ENCODE assay signal across 10 cellular contexts in genomic region chr4:37873383-37873782, GRCh38. TPM values are rescaled to one million over a fixed set of nuclear protein-coding genes. Genes with fewer than 3 reads are reported as not detected.
DNase-seq lines count a peak whose midpoint lies in the region; ATAC-seq, FAIRE-seq and TF ChIP-seq lines count a peak whose summit lies in the region.
"Had no signal": no experiment of that assay in that cellular context is flagged by ENCODE, and none has a peak within 500 bp of the region (broad histone marks: within the 10 kb centered on the region; RNA-seq: fewer than 3 reads in every experiment).

No MANE protein-coding gene starts in this region.

- H3K4me3 ChIP-seq in endodermal cell (ENCODE audit: low read length): no peak overlapping the region

- no peaks in the 10 kb centered on the region for H3K36me3 ChIP-seq in endodermal cell (ENCODE audit: control insufficient read depth, insufficient read depth, low read length)

- no peaks in the 10 kb centered on the region for H3K4me1 ChIP-seq in endodermal cell (ENCODE audit: control insufficient read depth, insufficient read depth, low read length)

- POLR2A ChIA-PET in activated naive CD8-positive, alpha-beta T cell treated with anti-CD3 and anti-CD28 coated beads, Interleukin-2, amount 10 ng/mL, durations not matched to agents 7 days and 5 days (lab: Charles Lee): no interaction called here

- peak; percentile 99 for FAIRE-seq in islet of Langerhans (lab: Jason Lieb, UNC)

- peaks cover 3% of the 10 kb centered on the region for H3K36me3 Mint-ChIP-seq in activated T-cell treated with anti-CD3 and anti-CD28 coated beads, Interleukin-2, amount 50 U/mL, for 4 hours (ENCODE audit: insufficient read depth)
- H3K36me3 Mint-ChIP-seq in activated naive CD8-positive, alpha-beta T cell treated with anti-CD3 and anti-CD28 coated beads, Interleukin-2, amount 10 ng/mL, durations not matched to agents 7 days and 5 days: peaks cover 14% of the 10 kb centered on the region
- peaks cover 6% of the 10 kb centered on the region for H3K36me3 Mint-ChIP-seq in endodermal cell (ENCODE audit: low read depth)

- 100% methylated on average over 1 of the region's 1 CpG; no CpG with 5 or more reads in 1 of the 2 experiments for WGBS in endodermal cell (ENCODE audit: insufficient coverage in 1 of 2, insufficient read length in 1 of 2), 2 experiments

- H3K27ac Mint-ChIP-seq in activated naive CD8-positive, alpha-beta T cell treated with anti-CD3 and anti-CD28 coated beads, Interleukin-2, amount 10 ng/mL, durations not matched to agents 7 days and 5 days: no peak overlapping the region
- H3K27ac Mint-ChIP-seq in endodermal cell: no peak overlapping the region
- H3K27ac Mint-ChIP-seq: T-helper 1 cell treated with Interleukin-12 subunit alpha and Interleukin-12 subunit beta and Interleukin-4 antibody, amounts not matched to agents 30 μg/mL and 1 μg/mL, for 36 hours had no signal

- peak; percentile 59 to 63 for ATAC-seq in activated T-cell treated with anti-CD3 and anti-CD28 coated beads, Interleukin-2, amount 50 U/mL, for 4 hours
- ATAC-seq in activated naive CD8-positive, alpha-beta T cell treated with anti-CD3 and anti-CD28 coated beads, Interleukin-2, amount 10 ng/mL, durations not matched to agents 7 days and 5 days (ENCODE audit: low read depth): peak; percentile 41

- peaks cover 16% of the 10 kb centered on the region for H3K4me1 Mint-ChIP-seq in activated T-cell treated with anti-CD3 and anti-CD28 coated beads, Interleukin-2, amount 50 U/mL, for 4 hours (ENCODE audit: low read depth)
- peaks cover 13% of the 10 kb centered on the region for H3K4me1 Mint-ChIP-seq in activated naive CD8-positive, alpha-beta T cell treated with anti-CD3 and anti-CD28 coated beads, Interleukin-2, amount 10 ng/mL, durations not matched to agents 7 days and 5 days
- H3K4me1 Mint-ChIP-seq in endodermal cell: no peaks in the 10 kb centered on the region

- no peak for TF ChIP-seq CTCF in endodermal cell (conservative IDR thresholded peaks at IDR 0.05)

- no peaks in the 10 kb centered on the region for H3K27me3 ChIP-seq in endodermal cell (ENCODE audit: control insufficient read depth, insufficient read depth, low read length, poor library complexity, severe bottlenecking)

- no peak overlapping the region for H3K27ac ChIP-seq in endodermal cell (ENCODE audit: low read depth, low read length)

- no peak overlapping the region for H3K4me3 Mint-ChIP-seq in activated T-cell treated with anti-CD3 and anti-CD28 coated beads, Interleukin-2, amount 50 U/mL, for 4 hours
- H3K4me3 Mint-ChIP-seq in activated naive CD8-positive, alpha-beta T cell treated with anti-CD3 and anti-CD28 coated beads, Interleukin-2, amount 10 ng/mL, durations not matched to agents 7 days and 5 days: no peak overlapping the region
- H3K4me3 Mint-ChIP-seq in endodermal cell: no peak overlapping the region
- H3K4me3 Mint-ChIP-seq: T-helper 1 cell treated with Interleukin-12 subunit alpha and Interleukin-12 subunit beta and Interleukin-4 antibody, amounts not matched to agents 30 μg/mL and 1 μg/mL, for 36 hours had no signal

- no peak overlapping the region for H3K9ac ChIP-seq in endodermal cell (ENCODE audit: extremely low read depth, low read length, poor library complexity, severe bottlenecking)

- DNase-seq in activated T-cell treated with anti-CD3 and anti-CD28 coated beads, Interleukin-2, amount 50 U/mL, for 4 hours: no peak
- DNase-seq in activated T-cell treated with anti-CD3 and anti-CD28 coated beads, Interleukin-2, amount 50 U/mL, for 1 hour: no peak
- DNase-seq in activated naive CD8-positive, alpha-beta T cell treated with anti-CD3 and anti-CD28 coated beads, Interleukin-2, amount 10 ng/mL, durations not matched to agents 7 days and 5 days: no peak
- peak; percentile 48 for DNase-seq in stromal cell of bone marrow (ENCODE audit: low read depth)
- no peak for DNase-seq in endodermal cell
- no peak for DNase-seq in DMS153 (lab: John Stamatoyannopoulos, UW)
- DNase-seq in NCI-H526 treated with DMSO at 0.1 percent for 48 hours (lab: John Stamatoyannopoulos, UW): no peak
- DNase-seq: islet precursor cell had no signal

- H3K9me3 ChIP-seq in endodermal cell (ENCODE audit: control insufficient read depth, low read length): no peaks in the 10 kb centered on the region

- H3K9me3 Mint-ChIP-seq in activated T-cell treated with anti-CD3 and anti-CD28 coated beads, Interleukin-2, amount 50 U/mL, for 4 hours: no peaks in the 10 kb centered on the region
- H3K9me3 Mint-ChIP-seq in activated naive CD8-positive, alpha-beta T cell treated with anti-CD3 and anti-CD28 coated beads, Interleukin-2, amount 10 ng/mL, durations not matched to agents 7 days and 5 days: no peaks in the 10 kb centered on the region
- H3K9me3 Mint-ChIP-seq in endodermal cell: no peaks in the 10 kb centered on the region
- H3K9me3 Mint-ChIP-seq: T-helper 1 cell treated with Interleukin-12 subunit alpha and Interleukin-12 subunit beta and Interleukin-4 antibody, amounts not matched to agents 30 μg/mL and 1 μg/mL, for 36 hours had no signal

- H3K27me3 Mint-ChIP-seq in activated T-cell treated with anti-CD3 and anti-CD28 coated beads, Interleukin-2, amount 50 U/mL, for 4 hours (ENCODE audit: low read depth): no peaks in the 10 kb centered on the region
- H3K27me3 Mint-ChIP-seq in activated naive CD8-positive, alpha-beta T cell treated with anti-CD3 and anti-CD28 coated beads, Interleukin-2, amount 10 ng/mL, durations not matched to agents 7 days and 5 days: no peaks in the 10 kb centered on the region
- H3K27me3 Mint-ChIP-seq in endodermal cell (ENCODE audit: insufficient read depth): no peaks in the 10 kb centered on the region

RNA-seq across cellular contexts. Expression of gene TBC1D1, which starts 17.5 kb away (rescaled TPM):
- 10 to 100 TPM; 29.4 to 42.0 (median 38.8) TPM for total RNA-seq in activated T-cell treated with anti-CD3 and anti-CD28 coated beads, Interleukin-2, amount 50 U/mL, for 4 hours
- 10 to 100 TPM; 79.7 to 83.7 TPM for total RNA-seq in activated naive CD8-positive, alpha-beta T cell treated with anti-CD3 and anti-CD28 coated beads, Interleukin-2, amount 10 ng/mL, durations not matched to agents 7 days and 5 days
- total RNA-seq in endodermal cell: 100 to 1,000 TPM; 110 to 122 TPM
- 101 TPM for polyA plus RNA-seq in endodermal cell (2013, experiment 1 of 2)
- 95.2 TPM for polyA plus RNA-seq in endodermal cell (2013, experiment 2 of 2)

RNA-seq across cellular contexts. Expression of gene PGM2, which starts 46.9 kb away (rescaled TPM):
- total RNA-seq in activated T-cell treated with anti-CD3 and anti-CD28 coated beads, Interleukin-2, amount 50 U/mL, for 4 hours: 10 to 100 TPM; 43.2 to 53.2 (median 49.7) TPM
- total RNA-seq in activated naive CD8-positive, alpha-beta T cell treated with anti-CD3 and anti-CD28 coated beads, Interleukin-2, amount 10 ng/mL, durations not matched to agents 7 days and 5 days: 10 to 100 TPM; 42.2 to 44.2 TPM
- 10 to 100 TPM; 21.5 to 25.1 TPM for total RNA-seq in endodermal cell
- polyA plus RNA-seq in endodermal cell (2013, experiment 1 of 2): 13.4 TPM
- 14.7 TPM for polyA plus RNA-seq in endodermal cell (2013, experiment 2 of 2)
